11 cellular contexts compared by ENCODE assay signal in the genomic region with DNA sequence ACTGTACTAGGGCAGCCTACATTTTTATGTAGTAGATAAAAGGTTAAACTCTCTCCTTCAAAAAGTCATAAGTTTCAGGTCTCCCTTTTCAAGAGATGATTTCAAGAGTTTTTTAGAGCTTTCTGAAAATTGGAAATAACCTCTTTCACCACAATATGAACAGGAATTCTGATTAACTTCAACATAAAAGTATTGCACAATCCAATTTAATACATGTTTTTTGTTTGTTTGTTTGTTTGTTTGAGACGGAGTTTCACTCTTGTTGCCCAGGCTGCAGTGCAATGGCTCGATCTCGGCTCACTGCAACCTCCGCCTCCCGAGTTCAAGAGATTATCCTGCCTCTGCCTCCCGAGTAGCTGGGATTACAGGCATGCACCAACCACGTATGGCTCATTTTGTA.
"Had no signal": no experiment of that assay in that cellular context is flagged by ENCODE, and none has a peak within 500 bp of the region (broad histone marks: within the 10 kb centered on the region; RNA-seq: fewer than 3 reads in every experiment).

No MANE protein-coding gene starts in this region.

- H3K36me3 ChIP-seq: HAP-1 had no signal

- H3K4me3 ChIP-seq: GM23248, GM23338, HAP-1 had no signal

- H2AFZ ChIP-seq: GM23248, GM23338 had no signal

- H3K4me2 ChIP-seq: GM23338 had no signal

- FAIRE-seq: H1, H54 had no signal

- H3K4me1 ChIP-seq: HAP-1 had no signal

- H3K9ac ChIP-seq: GM23248 had no signal

- DNase-seq: GM23248, GOT3, H7, H9, HCEC 1CT, HFFc6 had no signal

- H3K27ac ChIP-seq: GM23248 had no signal

- H3K9me3 ChIP-seq: HAP-1 had no signal

- ATAC-seq: GM23338, HCT116 had no signal
